ENCODE assay signal across 20 cellular contexts in the genomic region with DNA sequence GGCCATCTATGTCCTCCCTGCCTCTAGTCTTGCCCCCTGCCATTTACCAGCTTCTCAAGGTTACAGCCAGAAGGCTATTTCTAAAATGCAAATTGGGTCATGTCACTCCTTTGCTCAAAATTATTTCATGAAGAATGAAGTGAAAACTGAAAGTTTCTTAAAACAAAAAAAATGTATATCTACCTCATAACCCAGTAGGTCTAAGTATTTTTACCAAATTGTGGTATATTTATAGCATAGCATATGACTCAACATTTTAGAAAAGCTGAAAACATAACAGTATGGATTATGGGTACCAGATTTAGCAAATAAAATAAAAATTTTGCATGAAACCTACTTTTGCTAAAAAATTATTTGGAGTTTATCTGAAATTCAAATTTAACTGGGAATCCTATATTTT.
"Had no signal": no experiment of that assay in that cellular context is flagged by ENCODE, and none has a peak within 500 bp of the region (broad histone marks: within the 10 kb centered on the region; RNA-seq: fewer than 3 reads in every experiment).

No MANE protein-coding gene starts in this region.

- H3K27ac ChIP-seq: breast epithelium, colonic mucosa, dorsolateral prefrontal cortex, esophagus muscularis mucosa, left ventricle myocardium inferior, thoracic aorta, vagina had no signal

- ATAC-seq: activated T-cell treated with anti-CD3 and anti-CD28 coated beads, Interleukin-2, amount 50 U/mL, for 72 hours; effector memory CD8-positive, alpha-beta T cell; natural killer cell had no signal

- DNase-seq: activated CD4-positive, alpha-beta memory T cell treated with anti-CD3 and anti-CD28 coated beads for 36 hours; activated CD4-positive, alpha-beta T cell treated with anti-CD3 and anti-CD28 coated beads for 4 hours; activated CD4-positive, CD25-positive, alpha-beta regulatory T cell; activated effector memory CD4-positive, alpha-beta T cell treated with Interleukin-2 at 50 U/mL for 16 hours; activated naive CD4-positive, alpha-beta T cell treated with anti-CD3 and anti-CD28 coated beads for 36 hours; activated naive CD8-positive, alpha-beta T cell treated with anti-CD3 and anti-CD28 coated beads, Interleukin-2, amount 10 ng/mL, durations not matched to agents 7 days and 5 days; activated T-cell treated with anti-CD3 and anti-CD28 coated beads, Interleukin-2, amount 50 U/mL, for 72 hours; amniotic stem cell; colonic mucosa; dorsolateral prefrontal cortex; effector memory CD8-positive, alpha-beta T cell; hippocampal formation; left ventricle myocardium inferior; natural killer cell; stimulated activated CD4-positive, alpha-beta T cell treated with anti-CD3 and anti-CD28 coated beads, Interleukin-4, amount 100 ng/mL, for 24 hours; stimulated activated naive CD4-positive, alpha-beta T cell treated with Interleukin-2 at 50 U/mL for 16 hours had no signal

- H3K27me3 ChIP-seq: breast epithelium, colonic mucosa, dorsolateral prefrontal cortex, esophagus muscularis mucosa, vagina had no signal

- H3K4me1 ChIP-seq: breast epithelium, left ventricle myocardium inferior, vagina had no signal

- H3K4me3 ChIP-seq: breast epithelium, colonic mucosa, dorsolateral prefrontal cortex, esophagus muscularis mucosa, left ventricle myocardium inferior, thoracic aorta, vagina had no signal

- H3K36me3 ChIP-seq: breast epithelium, colonic mucosa, esophagus muscularis mucosa, left ventricle myocardium inferior, thoracic aorta, vagina had no signal

- H3K9me3 ChIP-seq: breast epithelium, colonic mucosa, esophagus muscularis mucosa, left ventricle myocardium inferior, thoracic aorta, vagina had no signal
